ENCODE assay signal across 10 cellular contexts in genomic region chr19:18440421-18440877, GRCh38. TPM values are rescaled to one million over a fixed set of nuclear protein-coding genes. Genes with fewer than 3 reads are reported as not detected.
DNase-seq lines count a peak whose midpoint lies in the region; ATAC-seq, FAIRE-seq and TF ChIP-seq lines count a peak whose summit lies in the region.
"Had no signal": no experiment of that assay in that cellular context is flagged by ENCODE, and none has a peak within 500 bp of the region (broad histone marks: within the 10 kb centered on the region; RNA-seq: fewer than 3 reads in every experiment).

No MANE protein-coding gene starts in this region.

- peaks cover 6% of the 10 kb centered on the region for H3K9me3 Mint-ChIP-seq in stimulated activated memory B cell treated with anti-CD40 and anti-IgM and Interleukin-4, amounts not matched to agents 10 μg/mL and 1 μg/mL and 100 μg/mL, for 72 hours

- no peak overlapping the region for H3K4me2 ChIP-seq in GM12878 (ENCODE audit: control insufficient read depth, insufficient read depth)

- no peak overlapping the region for H3K4me3 ChIP-seq in GM12878
- H3K4me3 ChIP-seq in ovary: no peak overlapping the region

- no peaks in the 10 kb centered on the region for H3K27me3 Mint-ChIP-seq in stimulated activated memory B cell treated with anti-CD40 and anti-IgM and Interleukin-4, amounts not matched to agents 10 μg/mL and 1 μg/mL and 100 μg/mL, for 72 hours

- no peak overlapping the region for H3K4me3 Mint-ChIP-seq in stimulated activated memory B cell treated with anti-CD40 and anti-IgM and Interleukin-4, amounts not matched to agents 10 μg/mL and 1 μg/mL and 100 μg/mL, for 72 hours
- H3K4me3 Mint-ChIP-seq: dendritic cell treated with granulocyte-macrophage colony-stimulating factor and Interleukin-4, amounts not matched to agents 40 ng/mL and 50 ng/mL, for 4 days had no signal

- H3K27ac ChIP-seq in GM12878 (ENCODE audit: control insufficient read depth, insufficient read depth) (no peak overlapping the region), ovary (peak overlapping the region in 1 of 2 donors; percentile 90)

- 46% methylated on average over 10 of the region's 10 CpGs for WGBS in GM12878 (ENCODE audit: insufficient coverage, insufficient replicate concordance, low lambda C conversion rate, missing lambda C conversion rate)
- 47 to 63% (median 51%) methylated on average over 10 of the region's 10 CpGs for WGBS in ovary, 3 donors

- no peak overlapping the region for H2AFZ ChIP-seq in GM12878 (ENCODE audit: control insufficient read depth, low read depth, low read length)

- SMC1A ChIA-PET in GM12878 (lab: Charles Lee; ENCODE audit: uncharacterized antibody, unreplicated experiment): interaction anchor here (1.0 kb wide), 1 partner anchor 19 kb away, joined by 3 read pairs; no protein-coding TSS in a partner anchor

- no peak overlapping the region for H3K27ac Mint-ChIP-seq in stimulated activated memory B cell treated with anti-CD40 and anti-IgM and Interleukin-4, amounts not matched to agents 10 μg/mL and 1 μg/mL and 100 μg/mL, for 72 hours

- peak; percentile 41 to 68 (median 58); a peak in 5 of 6 replicates for TF ChIP-seq CTCF in GM12878 (IDR thresholded peaks at IDR 0.05 in 2 of 3, conservative IDR thresholded peaks at IDR 0.05 in 1 of 3; ENCODE audit: control insufficient read depth in 2 of 3, extremely low read depth in 1 of 3, insufficient read depth in 1 of 3, low read depth in 3 of 3, low read length in 3 of 3)
- no peak for TF ChIP-seq CTCF in ovary (IDR thresholded peaks at IDR 0.05)

- POLR2A ChIA-PET in GM12878 (lab: Charles Lee): interaction anchor here (0.6 kb wide), 1 partner anchor 182 kb away, joined by 3 read pairs; no protein-coding TSS in a partner anchor

- H3K9ac ChIP-seq in GM12878 (ENCODE audit: control insufficient read depth, insufficient read depth, low read length): no peak overlapping the region

- peaks cover 19% of the 10 kb centered on the region for H3K36me3 Mint-ChIP-seq in stimulated activated memory B cell treated with anti-CD40 and anti-IgM and Interleukin-4, amounts not matched to agents 10 μg/mL and 1 μg/mL and 100 μg/mL, for 72 hours

- no peaks in the 10 kb centered on the region; the same call in 1 of the 2 replicates for H4K20me1 ChIP-seq in GM12878 (ENCODE audit: control insufficient read depth, insufficient read depth)

- FAIRE-seq in GM12878 (lab: Jason Lieb, UNC): no peak

- TF ChIP-seq POLR2A in GM12878 (IDR thresholded peaks at IDR 0.05; ENCODE audit: low read depth, low read length) (peak; percentile 49; the same call in 1 of the 2 replicates), ovary (IDR thresholded peaks at IDR 0.05) (no peak)

- H3K4me1 Mint-ChIP-seq in stimulated activated memory B cell treated with anti-CD40 and anti-IgM and Interleukin-4, amounts not matched to agents 10 μg/mL and 1 μg/mL and 100 μg/mL, for 72 hours: peaks cover 45% of the 10 kb centered on the region

- H3K36me3 ChIP-seq in GM12878 (ENCODE audit: control insufficient read depth in 2 of 2, insufficient read depth in 2 of 2, low read length in 1 of 2) (peaks cover 3 to 13% of the 10 kb centered on the region in 2 experiments; a peak in 3 of 4 replicates), ovary (no peaks in the 10 kb centered on the region)

- RAD21 ChIA-PET in GM12878 (lab: Charles Lee; ENCODE audit: unreplicated experiment): no interaction called here

- H3K9me3 ChIP-seq in GM12878 (replicated peaks; ENCODE audit: control insufficient read depth, insufficient read depth, low read length) (no peaks in the 10 kb centered on the region; the same call in 2 of the 3 replicates), ovary (no peaks in the 10 kb centered on the region)

- DNase-seq in SHP77 (lab: John Stamatoyannopoulos, UW) (peak; percentile 41 to 63), SHP77 treated with DMSO at 0.1 percent for 48 hours (lab: John Stamatoyannopoulos, UW) (no peak), NCI-H1694 (lab: John Stamatoyannopoulos, UW) (peak; percentile 15), GM12878 (ENCODE audit: low read depth, low spot score) (no peak), ovary (peak in 4 of 5 donors; percentile 38 to 68 (median 56)), NOMO-1 treated with dmso at 0.1 percent for 144 hours (lab: John Stamatoyannopoulos, UW; ENCODE audit: unreplicated experiment) (no peak)

- TF ChIP-seq RAD21 in GM12878 (IDR thresholded peaks at IDR 0.05; ENCODE audit: insufficient read depth, low read depth, low read length): 0 out of 2 replicates have a peak, but pooled peaks have one; percentile 30

- CTCF ChIA-PET in GM12878 (lab: Yijun Ruan, JAX): interaction anchor here (0.7 to 1.0 kb wide), 2 partner anchors 11 to 24 kb away, joined by 3 read pairs; no protein-coding TSS in a partner anchor

- H3K79me2 ChIP-seq in GM12878 (ENCODE audit: control insufficient read depth, insufficient read depth, low read length): no peaks in the 10 kb centered on the region

- in situ Hi-C loops in GM12878 (cut with MboI): no loop called here

- TF ChIP-seq EP300 in GM12878 (IDR thresholded peaks at IDR 0.05; ENCODE audit: borderline replicate concordance in 1 of 2, control insufficient read depth in 1 of 2, low read depth in 2 of 2, low read length in 2 of 2): no peak
- TF ChIP-seq EP300 in ovary (IDR thresholded peaks at IDR 0.05): no peak

- H3K4me1 ChIP-seq in GM12878 (ENCODE audit: control insufficient read depth, insufficient read depth, low read length) (peaks cover 9% of the 10 kb centered on the region; the same call in 1 of the 2 replicates), ovary (ENCODE audit: insufficient read depth) (peaks cover 12% of the 10 kb centered on the region)

- intact Hi-C loops in GM12878 (cut with micrococcal nuclease; ENCODE audit: unreplicated experiment) (no loop called here), ovary (cut with DNase I) (no loop called here)

- peak; percentile 56 for ATAC-seq in GM12878
- no peak for ATAC-seq in stimulated activated memory B cell treated with anti-CD40 and anti-IgM and Interleukin-4, amounts not matched to agents 10 μg/mL and 1 μg/mL and 100 μg/mL, for 72 hours
- ATAC-seq in GM19324 (IDR thresholded peaks at IDR 0.05; ENCODE audit: low FRiP score, unreplicated experiment): no peak

- no TSS peak for BruUV-seq in GM12878 (replicated peaks; lab: Mats Ljungman, UMichigan)

- H3K27me3 ChIP-seq in GM12878 (replicated peaks in 1 of 2; ENCODE audit: control insufficient read depth in 2 of 2, insufficient read depth in 2 of 2, low read length in 1 of 2) (no peaks in the 10 kb centered on the region), ovary (no peaks in the 10 kb centered on the region)

RNA-seq across cellular contexts. Expression of gene ISYNA1, which starts 2.5 kb away (rescaled TPM):
- 8.2 and 8.9 TPM in 2 replicates for total RNA-seq in GM12878 (2013; cell fraction: nucleolus; rRNA removed)
- total RNA-seq in GM12878 (2014; rRNA removed) (9.9 and 12.3 TPM in 2 replicates), GM12878 (2014; rRNA removed; fragmentation: Illumina TruSeq; extraction: Trizol) (4.9 and 5.3 TPM in 2 replicates), GM12878 (2021) (37.0 and 38.8 TPM in 2 replicates), ovary (100 to 1,000 TPM in 6 of 7 donors, 10 to 100 TPM in 1; 45.2 to 345 (median 217) TPM)
- polyA plus RNA-seq in GM12878 (2011; ENCODE audit: low read depth): 12.5 TPM
- polyA plus RNA-seq in GM12878 (2011; rRNA removed) (0.78 and 1.9 TPM in 2 replicates), GM12878 (2014; fragmentation: Illumina TruSeq; extraction: Trizol) (2.5 and 3.8 TPM in 2 replicates), GM12878 (2014; fragmentation: Nextera tagmentation; extraction: Ambion mirVana) (1 to 10 TPM; 2.8 to 6.3 TPM), GM12878 (2014; rRNA removed) (33.0 and 37.8 TPM in 2 replicates), GM12878 (2016; fragmentation: Nextera tagmentation; extraction: Ambion mirVana) (10 to 100 TPM; 12.0 to 12.5 TPM), ovary (100 to 1,000 TPM in 1 of 2 donors, 1 to 10 TPM in 1; 9.6 to 144 TPM)
- 2.0 and 3.0 TPM in 2 replicates for polyA plus RNA-seq in GM12878 (2011; cell fraction: cytosol; rRNA removed)
- 19.2 and 23.0 TPM in 2 replicates for polyA plus RNA-seq in GM12878 (2011; cell fraction: nucleus; rRNA removed)
- 23.2 and 24.0 TPM in 2 replicates for polyA plus RNA-seq in GM12878 (2012)
- polyA minus RNA-seq in GM12878 (2011; rRNA and poly(A)+ RNA removed): 0.59 and 2.4 TPM in 2 replicates
- polyA minus RNA-seq in GM12878 (2011; cell fraction: cytosol; rRNA and poly(A)+ RNA removed): 1.1 and 5.1 TPM in 2 replicates
- polyA minus RNA-seq in GM12878 (2011; cell fraction: nucleus; rRNA and poly(A)+ RNA removed): 2.3 and 5.6 TPM in 2 replicates

RNA-seq across cellular contexts. Expression of gene SSBP4, which starts 21.3 kb away (rescaled TPM):
- total RNA-seq in GM12878 (2013; cell fraction: nucleolus; rRNA removed): 40.3 and 49.5 TPM in 2 replicates
- total RNA-seq in GM12878 (2014; rRNA removed) (91.4 and 122 TPM in 2 replicates), GM12878 (2014; rRNA removed; fragmentation: Illumina TruSeq; extraction: Trizol) (32.9 and 39.5 TPM in 2 replicates), GM12878 (2021) (131 and 150 TPM in 2 replicates), ovary (100 to 1,000 TPM in 2 of 7 donors, 10 to 100 TPM in 5; 58.9 to 124 (median 88.3) TPM)
- polyA plus RNA-seq in GM12878 (2011; ENCODE audit: low read depth): 12.2 TPM
- polyA plus RNA-seq in GM12878 (2011; rRNA removed) (11.5 and 19.0 TPM in 2 replicates), GM12878 (2014; fragmentation: Illumina TruSeq; extraction: Trizol) (7.1 and 22.5 TPM in 2 replicates), GM12878 (2014; fragmentation: Nextera tagmentation; extraction: Ambion mirVana) (1 to 10 TPM in 1 of 2 experiments, under 1 TPM in 1; 0.37 to 6.6 TPM), GM12878 (2014; rRNA removed) (98.3 and 119 TPM in 2 replicates), GM12878 (2016; fragmentation: Nextera tagmentation; extraction: Ambion mirVana) (10 to 100 TPM; 38.3 to 58.5 TPM), ovary (10 to 100 TPM in 1 of 2 donors, 1 to 10 TPM in 1; 4.6 to 90.3 TPM)
- 23.2 and 39.7 TPM in 2 replicates for polyA plus RNA-seq in GM12878 (2011; cell fraction: cytosol; rRNA removed)
- polyA plus RNA-seq in GM12878 (2011; cell fraction: nucleus; rRNA removed): 104 and 142 TPM in 2 replicates
- 52.3 and 55.4 TPM in 2 replicates for polyA plus RNA-seq in GM12878 (2012)
- 4.2 and 21.6 TPM in 2 replicates for polyA minus RNA-seq in GM12878 (2011; rRNA and poly(A)+ RNA removed)
- polyA minus RNA-seq in GM12878 (2011; cell fraction: cytosol; rRNA and poly(A)+ RNA removed): 20.1 and 26.7 TPM in 2 replicates
- polyA minus RNA-seq in GM12878 (2011; cell fraction: nucleus; rRNA and poly(A)+ RNA removed): 23.2 and 48.4 TPM in 2 replicates

RNA-seq across cellular contexts. Expression of gene LRRC25, which starts 43.0 kb away (rescaled TPM):
- 14.5 and 19.3 TPM in 2 replicates for total RNA-seq in GM12878 (2013; cell fraction: nucleolus; rRNA removed)
- total RNA-seq in GM12878 (2014; rRNA removed) (2.5 and 2.9 TPM in 2 replicates), GM12878 (2014; rRNA removed; fragmentation: Illumina TruSeq; extraction: Trizol) (1.1 TPM in 2 replicates), GM12878 (2021) (2.7 TPM in 2 replicates), ovary (1 to 10 TPM; 1.8 to 9.2 (median 2.4) TPM)
- polyA plus RNA-seq in GM12878 (2011; ENCODE audit: low read depth): 1.6 TPM
- polyA plus RNA-seq in GM12878 (2011; rRNA removed) (0.19 and 0.38 TPM in 2 replicates), GM12878 (2014; fragmentation: Illumina TruSeq; extraction: Trizol) (1.00 and 1.3 TPM in 2 replicates), GM12878 (2014; fragmentation: Nextera tagmentation; extraction: Ambion mirVana) (under 1 TPM; 0.50 to 0.53 TPM), GM12878 (2014; rRNA removed) (2.1 and 2.7 TPM in 2 replicates), GM12878 (2016; fragmentation: Nextera tagmentation; extraction: Ambion mirVana) (1 to 10 TPM; 1.2 to 1.6 TPM), ovary (1 to 10 TPM; 1.4 to 3.2 TPM)
- 0.55 and 0.87 TPM in 2 replicates for polyA plus RNA-seq in GM12878 (2011; cell fraction: cytosol; rRNA removed)
- polyA plus RNA-seq in GM12878 (2011; cell fraction: nucleus; rRNA removed): 0.24 and 0.42 TPM in 2 replicates
- polyA plus RNA-seq in GM12878 (2012): 4.1 and 4.9 TPM in 2 replicates
- 0.44 and 1.1 TPM in 2 replicates for polyA minus RNA-seq in GM12878 (2011; rRNA and poly(A)+ RNA removed)
- 0.67 TPM in 1 of 2 replicates, not detected in the other for polyA minus RNA-seq in GM12878 (2011; cell fraction: cytosol; rRNA and poly(A)+ RNA removed)
- polyA minus RNA-seq in GM12878 (2011; cell fraction: nucleus; rRNA and poly(A)+ RNA removed): 0.73 and 0.86 TPM in 2 replicates
- total RNA-seq: M059J had no signal

RNA-seq across cellular contexts. Expression of gene GDF15, which starts 54.5 kb away (rescaled TPM):
- total RNA-seq in GM12878 (2013; cell fraction: nucleolus; rRNA removed): 4.5 and 5.8 TPM in 2 replicates
- total RNA-seq in GM12878 (2014; rRNA removed) (1.4 and 1.8 TPM in 2 replicates), GM12878 (2014; rRNA removed; fragmentation: Illumina TruSeq; extraction: Trizol) (0.31 and 0.60 TPM in 2 replicates), GM12878 (2021) (1.6 and 2.2 TPM in 2 replicates), ovary (10 to 100 TPM in 2 of 7 donors, 1 to 10 TPM in 5; 1.5 to 20.9 (median 3.7) TPM)
- polyA plus RNA-seq in GM12878 (2011; ENCODE audit: low read depth): 0.97 TPM
- polyA plus RNA-seq in GM12878 (2011; rRNA removed) (0.22 and 0.46 TPM in 2 replicates), GM12878 (2014; fragmentation: Illumina TruSeq; extraction: Trizol) (0.29 and 0.92 TPM in 2 replicates), GM12878 (2014; fragmentation: Nextera tagmentation; extraction: Ambion mirVana) (under 1 TPM in 1 of 2 experiments, not detected in 1; 0.11 TPM), GM12878 (2014; rRNA removed) (1.4 and 1.6 TPM in 2 replicates), GM12878 (2016; fragmentation: Nextera tagmentation; extraction: Ambion mirVana) (1 to 10 TPM; 2.8 to 3.6 TPM), ovary (1 to 10 TPM in 1 of 2 donors, under 1 TPM in 1; 0.67 to 2.7 TPM)
- polyA plus RNA-seq in GM12878 (2011; cell fraction: cytosol; rRNA removed): 2.1 and 2.2 TPM in 2 replicates
- polyA plus RNA-seq in GM12878 (2011; cell fraction: nucleus; rRNA removed): 3.2 and 4.0 TPM in 2 replicates
- polyA plus RNA-seq in GM12878 (2012): 3.5 and 6.0 TPM in 2 replicates
- 1.6 TPM in 1 of 2 replicates, not detected in the other for polyA minus RNA-seq in GM12878 (2011; rRNA and poly(A)+ RNA removed)
- polyA minus RNA-seq in GM12878 (2011; cell fraction: cytosol; rRNA and poly(A)+ RNA removed): 2.8 and 7.8 TPM in 2 replicates
- 1.6 and 2.2 TPM in 2 replicates for polyA minus RNA-seq in GM12878 (2011; cell fraction: nucleus; rRNA and poly(A)+ RNA removed)

Comparison
In these comparisons a context has a peak if more than half of its experiments do, and no peak if none do; other contexts are left out.
1. DNase-seq: peak in SHP77 (2 of 2), NCI-H1694 (single experiment) and ovary (4 of 5); none in SHP77 treated with DMSO at 0.1 percent for 48 hours (single experiment), GM12878 (single experiment) and NOMO-1 treated with dmso at 0.1 percent for 144 hours (single experiment).
2. CTCF ChIP-seq: peak in GM12878 (3 of 3); none in ovary (0 of 3).